In the genomic region with DNA sequence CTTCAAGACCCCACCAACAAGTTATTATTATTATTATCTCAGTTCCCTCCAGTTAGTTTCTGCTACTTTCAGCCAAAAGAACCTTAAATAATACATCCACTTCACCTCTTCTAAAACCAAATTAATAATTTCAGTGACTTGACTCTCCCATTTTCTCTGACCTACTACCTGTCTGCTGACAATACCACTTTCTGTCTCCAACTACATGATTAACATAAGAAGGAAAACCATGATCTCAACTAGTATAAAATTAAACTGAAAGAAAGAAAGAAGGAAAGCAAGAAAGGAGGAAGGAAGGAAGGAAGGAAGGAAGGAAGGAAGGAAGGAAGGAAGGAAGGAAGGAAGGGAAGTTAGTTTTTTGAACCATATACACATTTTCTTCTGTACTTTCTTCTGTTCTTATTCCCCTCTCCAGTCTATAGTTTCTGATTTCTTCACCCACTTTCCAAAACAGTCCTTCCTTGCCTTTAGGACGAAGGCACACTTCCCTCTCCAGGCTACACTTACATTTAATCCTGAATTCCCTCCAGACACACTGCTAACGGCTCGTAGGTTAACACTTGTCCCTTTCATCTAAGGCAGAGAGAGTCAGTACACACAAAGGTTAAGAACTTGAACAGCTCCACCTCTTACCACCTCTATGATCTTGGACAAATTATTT, we compare ENCODE assay signal across 26 cellular contexts.
"Had no signal": no experiment of that assay in that cellular context is flagged by ENCODE, and none has a peak within 500 bp of the region (broad histone marks: within the 10 kb centered on the region; RNA-seq: fewer than 3 reads in every experiment).

No MANE protein-coding gene starts in this region.

- ATAC-seq: effector memory CD8-positive, alpha-beta T cell; esophagus mucosa; gastrocnemius medialis; heart right ventricle; left cardiac atrium; left lung; left ventricle myocardium superior; lower lobe of right lung; mucosa of descending colon had no signal

- H3K4me3 ChIP-seq: colonic mucosa, esophagus squamous epithelium, gastrocnemius medialis, heart right ventricle, left lung, lower lobe of right lung, mucosa of descending colon had no signal

- H3K4me1 ChIP-seq: colonic mucosa, esophagus squamous epithelium, gastrocnemius medialis, heart right ventricle, left lung, lower lobe of right lung had no signal

- H3K36me3 ChIP-seq: colonic mucosa, esophagus squamous epithelium, gastrocnemius medialis, heart right ventricle, left lung, lower lobe of right lung had no signal

- DNase-seq: colonic mucosa; cortex of kidney; effector CD8-positive, alpha-beta T cell; effector memory CD8-positive, alpha-beta T cell; endodermal cell; erythroblast; esophagus squamous epithelium; foreskin fibroblast; foreskin melanocyte; gastrocnemius medialis; glutamatergic neuron; head of caudate nucleus; heart right ventricle; hippocampal formation; left cardiac atrium; left lung; left ventricle myocardium superior; lower lobe of right lung; mesenchymal stem cell; mucosa of descending colon; naive B cell had no signal

- H3K9me3 ChIP-seq: colonic mucosa, esophagus squamous epithelium, gastrocnemius medialis, left lung, lower lobe of right lung, mucosa of descending colon had no signal

- H3K27ac ChIP-seq: colonic mucosa, epithelial cell of prostate, esophagus squamous epithelium, gastrocnemius medialis, heart right ventricle, left lung, lower lobe of right lung had no signal

- FAIRE-seq: endometrium, islet of Langerhans, keratinocyte had no signal

- H3K27me3 ChIP-seq: colonic mucosa, esophagus squamous epithelium, gastrocnemius medialis, left lung had no signal
